Comparison of ENCODE assay signal across 8 cellular contexts in the genomic region with DNA sequence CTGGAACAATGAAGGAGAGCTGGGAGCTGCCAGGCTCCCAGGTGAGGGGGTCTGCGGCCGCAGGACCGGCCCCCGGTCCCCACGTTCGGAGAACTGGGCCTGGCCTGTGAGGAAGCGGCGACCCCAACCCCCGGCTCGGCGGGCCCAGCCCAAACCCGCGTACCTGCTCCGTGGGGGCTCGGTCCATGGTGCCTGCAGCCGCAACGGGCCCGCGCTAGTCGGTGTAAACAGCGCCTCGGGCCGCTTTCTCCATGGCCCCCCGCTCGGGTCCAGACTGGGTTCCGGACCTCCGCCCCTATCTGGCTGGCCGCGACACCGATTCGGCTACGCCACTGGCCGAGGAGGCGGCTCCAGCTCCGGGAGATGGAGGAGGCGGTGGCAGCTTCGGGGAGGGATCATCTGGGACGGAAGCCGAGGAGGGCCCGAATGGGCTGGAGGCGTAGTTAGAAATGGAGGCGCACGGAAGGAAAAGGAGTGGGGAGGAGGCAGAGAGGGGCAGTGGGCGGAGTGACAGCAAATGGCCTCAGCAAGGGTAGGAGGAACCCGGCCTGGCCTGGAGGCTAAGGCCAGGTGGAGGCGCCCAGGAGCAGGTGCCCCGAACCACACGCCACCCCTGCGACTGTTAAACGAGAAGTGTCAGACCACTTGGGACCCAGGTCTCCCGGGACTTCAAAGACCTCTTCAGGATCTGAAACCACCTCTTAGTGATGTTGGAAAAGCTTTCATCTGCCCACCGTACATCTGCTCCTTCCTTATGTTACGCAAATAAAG.
A peak's percentile ranks its signal among the peaks of the same experiment; 100 is the strongest.
DNase-seq lines count a peak whose midpoint lies in the region; ATAC-seq and TF ChIP-seq lines count a peak whose summit lies in the region.

A gene with protein sequence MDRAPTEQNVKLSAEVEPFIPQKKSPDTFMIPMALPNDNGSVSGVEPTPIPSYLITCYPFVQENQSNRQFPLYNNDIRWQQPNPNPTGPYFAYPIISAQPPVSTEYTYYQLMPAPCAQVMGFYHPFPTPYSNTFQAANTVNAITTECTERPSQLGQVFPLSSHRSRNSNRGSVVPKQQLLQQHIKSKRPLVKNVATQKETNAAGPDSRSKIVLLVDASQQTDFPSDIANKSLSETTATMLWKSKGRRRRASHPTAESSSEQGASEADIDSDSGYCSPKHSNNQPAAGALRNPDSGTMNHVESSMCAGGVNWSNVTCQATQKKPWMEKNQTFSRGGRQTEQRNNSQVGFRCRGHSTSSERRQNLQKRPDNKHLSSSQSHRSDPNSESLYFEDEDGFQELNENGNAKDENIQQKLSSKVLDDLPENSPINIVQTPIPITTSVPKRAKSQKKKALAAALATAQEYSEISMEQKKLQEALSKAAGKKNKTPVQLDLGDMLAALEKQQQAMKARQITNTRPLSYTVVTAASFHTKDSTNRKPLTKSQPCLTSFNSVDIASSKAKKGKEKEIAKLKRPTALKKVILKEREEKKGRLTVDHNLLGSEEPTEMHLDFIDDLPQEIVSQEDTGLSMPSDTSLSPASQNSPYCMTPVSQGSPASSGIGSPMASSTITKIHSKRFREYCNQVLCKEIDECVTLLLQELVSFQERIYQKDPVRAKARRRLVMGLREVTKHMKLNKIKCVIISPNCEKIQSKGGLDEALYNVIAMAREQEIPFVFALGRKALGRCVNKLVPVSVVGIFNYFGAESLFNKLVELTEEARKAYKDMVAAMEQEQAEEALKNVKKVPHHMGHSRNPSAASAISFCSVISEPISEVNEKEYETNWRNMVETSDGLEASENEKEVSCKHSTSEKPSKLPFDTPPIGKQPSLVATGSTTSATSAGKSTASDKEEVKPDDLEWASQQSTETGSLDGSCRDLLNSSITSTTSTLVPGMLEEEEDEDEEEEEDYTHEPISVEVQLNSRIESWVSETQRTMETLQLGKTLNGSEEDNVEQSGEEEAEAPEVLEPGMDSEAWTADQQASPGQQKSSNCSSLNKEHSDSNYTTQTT (minus strand): TSS at position 334 of the 771 bp plus-strand sequence. CDS start 147 bp downstream, at position 187.

- DNase-seq in AG09319 (ENCODE audit: extremely low read depth, low read depth): peak; percentile 77
- peak; percentile 86 for DNase-seq in NCI-H2227 treated with DMSO at 0.1 percent for 48 hours (lab: John Stamatoyannopoulos, UW)
- peak; percentile 73 to 79 (median 76) for DNase-seq in activated CD4-positive, CD25-positive, alpha-beta regulatory T cell (lab: John Stamatoyannopoulos, UW)
- DNase-seq in central memory CD4-positive, alpha-beta T cell: peak; percentile 89
- peak; percentile 96 for DNase-seq in iris pigment epithelial cell (ENCODE audit: low read depth)
- DNase-seq in stimulated activated CD4-positive, alpha-beta T cell treated with anti-CD3 and anti-CD28 coated beads, Interleukin-12 subunit alpha, Interleukin-12 subunit beta, amount 100 ng/mL, for 4 hours: peak; percentile 86

- TF ChIP-seq CTCF in AG09319 (IDR thresholded peaks at IDR 0.05; ENCODE audit: low read depth, low read length): peak; percentile 27

- ATAC-seq in GM18909 (IDR thresholded peaks at IDR 0.05; ENCODE audit: poor library complexity, unreplicated experiment) (peak; percentile 97), HG03175 (IDR thresholded peaks at IDR 0.05; ENCODE audit: unreplicated experiment) (peak; percentile 98)

Comparison
In these comparisons a context has a peak if more than half of its experiments do, and no peak if none do; other contexts are left out.
1. Peak in every context shown above with its lines: DNase-seq and ATAC-seq.